Comparison of ENCODE assay signal across 8 cellular contexts in the genomic region with DNA sequence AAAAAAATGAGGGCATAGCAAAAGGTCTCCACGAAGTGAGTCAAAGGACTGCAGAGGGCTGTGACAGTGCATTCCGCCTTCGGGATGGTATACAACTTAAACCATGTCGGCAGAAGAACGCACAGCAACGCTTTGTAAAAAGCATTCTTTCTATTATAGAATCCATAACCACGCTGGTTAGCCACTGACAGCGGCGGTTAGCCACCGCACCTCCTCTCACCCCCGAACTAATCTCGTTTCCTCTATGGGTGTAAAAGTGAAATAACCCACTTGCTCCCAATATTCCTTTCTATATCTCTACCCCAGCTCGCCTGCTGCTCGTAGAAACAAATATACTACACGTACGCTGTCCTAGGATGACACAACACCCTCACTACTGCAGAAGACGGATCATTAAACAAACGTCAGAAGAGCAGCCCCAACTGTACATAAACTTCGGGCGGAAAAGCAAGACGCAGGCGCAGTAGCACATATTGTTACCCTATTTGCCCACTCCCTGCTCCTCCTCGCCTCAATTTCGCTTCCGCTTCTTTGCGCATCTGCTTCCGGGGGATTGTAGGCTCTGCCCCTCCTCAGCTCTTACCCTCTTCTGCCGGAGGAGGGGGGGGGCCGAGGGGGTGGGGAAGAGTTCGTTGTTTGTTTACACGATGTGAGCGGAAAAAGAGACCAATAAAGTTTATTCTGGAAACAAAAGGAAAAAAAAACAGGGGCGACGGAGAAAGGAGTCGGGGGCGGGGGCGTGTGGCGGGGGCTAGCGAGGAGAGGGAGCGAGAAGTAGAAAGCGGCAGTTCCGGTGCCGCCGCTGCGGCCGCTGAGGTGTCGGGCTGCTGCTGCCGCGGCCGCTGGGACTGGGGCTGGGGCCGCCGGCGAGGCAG. TPM values are rescaled to one million over a fixed set of nuclear protein-coding genes. Genes with fewer than 3 reads are reported as not detected.
DNase-seq lines count a peak whose midpoint lies in the region; ATAC-seq, FAIRE-seq and TF ChIP-seq lines count a peak whose summit lies in the region.

Gene PIK3CA, plus strand, starts transcription at position 787 of the 875 bp plus-strand sequence. CDS start 50,469 bp downstream, outside the sequence.

- no peaks in the 10 kb centered on the region for H3K36me3 ChIP-seq in kidney (ENCODE audit: control insufficient read depth in 1 of 2, insufficient read depth in 2 of 2, low read length in 2 of 2)

- peak within 1 kb of the TSS; percentile 90 to 95 for H3K27ac ChIP-seq in kidney (ENCODE audit: low read depth in 2 of 2, low read length in 2 of 2)

- H3K4me3 ChIP-seq in kidney (ENCODE audit: low read length in 2 of 2), result peak within 1 kb of the TSS; percentile 83 to 97

- H3K9me3 ChIP-seq in kidney (ENCODE audit: control insufficient read depth in 1 of 2, low read length in 2 of 2), result no peaks in the 10 kb centered on the region

- no peak for TF ChIP-seq CTCF in AG09319 (IDR thresholded peaks at IDR 0.05; ENCODE audit: low read depth, low read length)
- no peak for TF ChIP-seq CTCF in kidney (IDR thresholded peaks at IDR 0.05; ENCODE audit: borderline replicate concordance, extremely low read depth, insufficient read depth)

- FAIRE-seq in kidney (lab: Jason Lieb, UNC), result peak; percentile 46

- DNase-seq in AG09319 (ENCODE audit: extremely low read depth, low read depth) (peak; percentile 96), NCI-H446 treated with DMSO at 0.1 percent for 48 hours (lab: John Stamatoyannopoulos, UW) (peak; percentile 98), cerebellar cortex (ENCODE audit: low spot score) (peak; percentile 99), kidney (peak; percentile 97)
- DNase-seq in stimulated activated CD4-positive, alpha-beta T cell treated with anti-CD3 and anti-CD28 coated beads, Interleukin-15, amount 100 ng/mL, for 24 hours, result peak; percentile 92

- H3K9ac ChIP-seq in kidney (ENCODE audit: low read length in 2 of 2), result peak within 1 kb of the TSS; percentile 72 to 94

- H3K4me1 ChIP-seq in kidney (ENCODE audit: control insufficient read depth in 1 of 2, insufficient read depth in 1 of 2, low read depth in 1 of 2, low read length in 2 of 2), result peaks cover 3 to 7% of the 10 kb centered on the region in 2 donors

- intact Hi-C loops in kidney (cut with DNase I), result loop anchor here (10.0 kb wide), 1 partner anchor 167 kb away; no protein-coding TSS in a partner anchor

- peak; percentile 74 for ATAC-seq in GM19035 (IDR thresholded peaks at IDR 0.05; ENCODE audit: unreplicated experiment)
- peak; percentile 82 for ATAC-seq in HG03354 (IDR thresholded peaks at IDR 0.05; ENCODE audit: poor library complexity, severe bottlenecking, unreplicated experiment)
- peak; percentile 75 to 82 for ATAC-seq in activated CD4-positive, CD25-positive, alpha-beta regulatory T cell treated with anti-CD3 and anti-CD28 coated beads, Interleukin-2, amount 50 U/mL, for 24 hours

RNA-seq across cellular contexts. Expression of gene PIK3CA, which starts in this region (rescaled TPM):
- 24.8 TPM for total RNA-seq in kidney
- polyA plus RNA-seq in kidney (ENCODE audit: insufficient read depth, low read depth, low replicate concordance), result 6.1 TPM

Comparison
In these comparisons a context has a peak if more than half of its experiments do, and no peak if none do; other contexts are left out.
1. Peak in every context shown above with its lines: DNase-seq, ATAC-seq, H3K4me3 ChIP-seq and H3K27ac ChIP-seq.